Comparison of ENCODE assay signal across 8 cellular contexts in the genomic region with DNA sequence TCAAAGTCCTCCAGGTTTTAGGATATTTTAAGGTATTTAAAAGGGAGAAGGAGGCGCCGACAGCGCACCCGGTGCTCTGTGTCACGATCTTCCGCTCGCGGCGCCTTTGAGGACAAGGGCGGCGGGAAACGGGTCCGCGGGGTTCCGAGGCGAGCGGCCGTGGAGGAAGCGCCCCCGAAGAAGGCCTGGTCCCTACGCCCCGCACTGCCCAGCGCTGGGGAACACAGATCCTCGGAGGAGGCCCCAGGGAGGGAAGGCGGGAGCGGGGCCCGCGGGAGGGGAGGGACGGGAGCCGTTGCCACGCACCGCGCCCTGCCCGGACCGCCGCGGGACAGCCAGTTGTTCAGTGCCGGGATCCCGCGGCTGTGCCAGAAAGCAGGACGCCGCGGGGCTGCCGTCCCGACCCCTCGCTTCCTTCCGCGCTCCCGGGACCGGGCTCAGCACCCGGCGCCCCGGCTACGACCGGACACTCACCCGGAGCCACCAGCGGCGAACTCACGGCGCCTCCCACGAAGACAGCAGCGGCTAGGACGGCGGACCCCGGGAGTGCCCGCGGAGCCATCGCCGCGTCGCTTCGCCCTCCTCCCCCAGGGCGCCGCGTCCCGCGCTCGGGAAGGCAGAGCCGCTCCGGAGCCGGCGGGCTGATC. TPM values are rescaled to one million over a fixed set of nuclear protein-coding genes. Genes with fewer than 3 reads are reported as not detected.
DNase-seq lines count a peak whose midpoint lies in the region; ATAC-seq and TF ChIP-seq lines count a peak whose summit lies in the region.

No MANE protein-coding gene starts in this region.

- peaks cover 3% of the 10 kb centered on the region for H3K4me1 ChIP-seq in ovary (ENCODE audit: insufficient read depth)

- no peak for TF ChIP-seq EP300 in ovary (IDR thresholded peaks at IDR 0.05)

- H3K4me1 Mint-ChIP-seq in activated T-helper 17 cell treated with anti-CD3 and anti-CD28 coated beads, Interleukin-2, amount 50 U/mL, for 72 hours, result peaks cover 25% of the 10 kb centered on the region

- H3K27me3 Mint-ChIP-seq in activated T-helper 17 cell treated with anti-CD3 and anti-CD28 coated beads, Interleukin-2, amount 50 U/mL, for 72 hours, result no peaks in the 10 kb centered on the region

- DNase-seq in NCI-H2227 (lab: John Stamatoyannopoulos, UW; ENCODE audit: unreplicated experiment) (peak; percentile 64), NCI-H2227 treated with DMSO at 0.1 percent for 48 hours (lab: John Stamatoyannopoulos, UW) (no peak), NCI-H1092 treated with DMSO at 0.1 percent for 48 hours (lab: John Stamatoyannopoulos, UW) (peak; percentile 38), foreskin fibroblast (peak; percentile 27 to 71), ovary (peak in 2 of 5 donors; percentile 58 to 72), epidermal melanocyte (ENCODE audit: insufficient read length, low spot score) (no peak)

- TF ChIP-seq POLR2A in ovary (IDR thresholded peaks at IDR 0.05), result peak; percentile 90

- peaks cover 8% of the 10 kb centered on the region for H3K36me3 Mint-ChIP-seq in activated T-helper 17 cell treated with anti-CD3 and anti-CD28 coated beads, Interleukin-2, amount 50 U/mL, for 72 hours (ENCODE audit: low read depth)

- no peak for TF ChIP-seq CTCF in foreskin fibroblast (IDR thresholded peaks at IDR 0.05; ENCODE audit: low read depth, low read length)
- no peak for TF ChIP-seq CTCF in ovary (IDR thresholded peaks at IDR 0.05)

- H3K4me3 Mint-ChIP-seq in activated T-helper 17 cell treated with anti-CD3 and anti-CD28 coated beads, Interleukin-2, amount 50 U/mL, for 72 hours, result peak overlapping the region; percentile 85

- peak; percentile 22 for ATAC-seq in HG02571 (IDR thresholded peaks at IDR 0.05; ENCODE audit: unreplicated experiment)
- peak; percentile 16 for ATAC-seq in activated T-helper 17 cell treated with anti-CD3 and anti-CD28 coated beads, Interleukin-2, amount 50 U/mL, for 72 hours (replicated peaks)

- 0 to 1% (median 1%) methylated on average over 76 to 82 of the region's 82 CpGs for WGBS in ovary, 3 donors

- H3K27me3 ChIP-seq in ovary, result no peaks in the 10 kb centered on the region

- intact Hi-C loops in ovary (cut with DNase I), result loop anchor here in 1 of 4 donors (10.0 kb wide), 1 partner anchor 979 kb away; a partner anchor contains a TSS

- peak overlapping the region; percentile 86 to 94 for H3K27ac ChIP-seq in ovary

- no peaks in the 10 kb centered on the region for H3K9me3 ChIP-seq in ovary

- peak overlapping the region; percentile 69 to 82 for H3K4me3 ChIP-seq in foreskin fibroblast (ENCODE audit: low read depth in 1 of 2, low read length in 2 of 2)
- H3K4me3 ChIP-seq in ovary, result peak overlapping the region; percentile 92

- peak overlapping the region; percentile 87 for H3K27ac Mint-ChIP-seq in activated T-helper 17 cell treated with anti-CD3 and anti-CD28 coated beads, Interleukin-2, amount 50 U/mL, for 72 hours

- no peaks in the 10 kb centered on the region for H3K9me3 Mint-ChIP-seq in activated T-helper 17 cell treated with anti-CD3 and anti-CD28 coated beads, Interleukin-2, amount 50 U/mL, for 72 hours

- no peaks in the 10 kb centered on the region for H3K36me3 ChIP-seq in ovary

RNA-seq across cellular contexts. Expression of a gene that starts 0.3 kb away (rescaled TPM):
- total RNA-seq in activated T-helper 17 cell treated with anti-CD3 and anti-CD28 coated beads, Interleukin-2, amount 50 U/mL, for 72 hours, result 10 to 100 TPM; 15.5 to 20.8 TPM
- 10 to 100 TPM; 21.3 to 31.4 (median 24.4) TPM for total RNA-seq in ovary
- polyA plus RNA-seq in ovary, result 1 to 10 TPM; 4.1 to 7.4 TPM

Comparison
In these comparisons a context has a peak if more than half of its experiments do, and no peak if none do; other contexts are left out.
1. DNase-seq: peak in NCI-H2227 (single experiment), NCI-H1092 treated with DMSO at 0.1 percent for 48 hours (single experiment) and foreskin fibroblast (2 of 2); none in NCI-H2227 treated with DMSO at 0.1 percent for 48 hours (single experiment) and epidermal melanocyte (single experiment).